Comparison of ENCODE assay signal across 8 cellular contexts in genomic region chr1:234619794-234620247, GRCh38. TPM values are rescaled to one million over a fixed set of nuclear protein-coding genes. Genes with fewer than 3 reads are reported as not detected.
DNase-seq lines count a peak whose midpoint lies in the region; ATAC-seq, FAIRE-seq and TF ChIP-seq lines count a peak whose summit lies in the region.

No MANE protein-coding gene starts in this region.

- H3K9me3 ChIP-seq in colonic mucosa: no peaks in the 10 kb centered on the region
- H3K9me3 ChIP-seq in pancreas: no peaks in the 10 kb centered on the region

- peak overlapping the region; percentile 60 for H3K27ac ChIP-seq in colonic mucosa
- H3K27ac ChIP-seq in pancreas: peak overlapping the region; percentile 31 to 86 (median 74)

- ATAC-seq in pancreas (peak; percentile 80 to 85 (median 83)), HG02938 (IDR thresholded peaks at IDR 0.05; ENCODE audit: unreplicated experiment) (no peak)

- H3K27me3 ChIP-seq in colonic mucosa: no peaks in the 10 kb centered on the region
- no peaks in the 10 kb centered on the region for H3K27me3 ChIP-seq in pancreas

- H3K4me1 ChIP-seq in colonic mucosa (peaks cover 8% of the 10 kb centered on the region), pancreas (peaks cover 50 to 86% (median 85%) of the 10 kb centered on the region in 3 donors)

- FAIRE-seq in pancreas (lab: Jason Lieb, UNC): peak; percentile 45

- TF ChIP-seq CTCF in colonic mucosa (IDR thresholded peaks at IDR 0.05) (no peak), pancreas (IDR thresholded peaks at IDR 0.05) (no peak), GM10266 (IDR thresholded peaks at IDR 0.05; ENCODE audit: control insufficient read depth, insufficient read depth, low read depth, missing control alignments) (no peak)

- H3K4me3 ChIP-seq in colonic mucosa (no peak overlapping the region), pancreas (peak overlapping the region in 1 of 4 donors; percentile 2)

- POLR2A ChIA-PET in HEK293T (lab: Yijun Ruan, JAX): interaction anchor here (0.8 to 1.5 kb wide), 4 partner anchors 9 to 104 kb away, joined by 3 to 13 read pairs (median 4); partner anchors contain the start of gene IRF2BP2

- CTCF ChIA-PET in HEK293T (lab: Yijun Ruan, JAX): interaction anchor here (0.6 to 1.6 kb wide), 3 partner anchors 8 to 124 kb away, joined by 3 to 4 read pairs (median 3); no protein-coding TSS in a partner anchor

- 8 to 10% methylated on average over 6 of the region's 6 CpGs for WGBS in pancreas, 2 donors

- no peaks in the 10 kb centered on the region for H3K36me3 ChIP-seq in colonic mucosa
- H3K36me3 ChIP-seq in pancreas: no peaks in the 10 kb centered on the region

- H3K9ac ChIP-seq in colonic mucosa (ENCODE audit: low read depth in 2 of 2, low read length in 2 of 2): peak overlapping the region in 1 of 2 donors; percentile 54

- intact Hi-C loops in colonic mucosa (cut with DNase I) (no loop called here), pancreas (cut with DNase I) (loop anchor here in 1 of 3 donors (5.0 kb wide), 1 partner anchor 102 kb away; no protein-coding TSS in a partner anchor)

- DNase-seq in HEK293T (ENCODE audit: extremely low spot score): no peak
- peak; percentile 17 for DNase-seq in NCI-H345 treated with DMSO at 0.1 percent for 48 hours (lab: John Stamatoyannopoulos, UW; ENCODE audit: unreplicated experiment)
- DNase-seq in colonic mucosa: no peak
- DNase-seq in pancreas: no peak
- no peak for DNase-seq in DMS79 treated with DMSO at 0.1 percent for 48 hours (lab: John Stamatoyannopoulos, UW)
- DNase-seq in GM10266 (ENCODE audit: extremely low spot score): no peak
- DNase-seq in activated T-cell treated with anti-CD3 and anti-CD28 coated beads, Interleukin-2, amount 50 U/mL, for 1 hour: no peak

TF ChIP-seq in HEK293T, 16 proteins besides CTCF, POLR2A, EP300 and RAD21:
- TF ChIP-seq CTBP1 (IDR thresholded peaks at IDR 0.05; ENCODE audit: borderline replicate concordance) (no peak; the same call in 1 of the 2 replicates), PKNOX1 (IDR thresholded peaks at IDR 0.05) (peak; percentile 70)

RNA-seq across cellular contexts. Expression of gene IRF2BP2, which starts 9.8 kb away (rescaled TPM):
- 100 to 1,000 TPM; 157 to 164 TPM for total RNA-seq in colonic mucosa
- 10 to 100 TPM; 47.0 to 95.6 (median 55.0) TPM for total RNA-seq in pancreas
- polyA plus RNA-seq in pancreas: 10 to 100 TPM; 57.2 to 93.6 TPM
